Comparison of ENCODE assay signal across 22 cellular contexts in the genomic region with DNA sequence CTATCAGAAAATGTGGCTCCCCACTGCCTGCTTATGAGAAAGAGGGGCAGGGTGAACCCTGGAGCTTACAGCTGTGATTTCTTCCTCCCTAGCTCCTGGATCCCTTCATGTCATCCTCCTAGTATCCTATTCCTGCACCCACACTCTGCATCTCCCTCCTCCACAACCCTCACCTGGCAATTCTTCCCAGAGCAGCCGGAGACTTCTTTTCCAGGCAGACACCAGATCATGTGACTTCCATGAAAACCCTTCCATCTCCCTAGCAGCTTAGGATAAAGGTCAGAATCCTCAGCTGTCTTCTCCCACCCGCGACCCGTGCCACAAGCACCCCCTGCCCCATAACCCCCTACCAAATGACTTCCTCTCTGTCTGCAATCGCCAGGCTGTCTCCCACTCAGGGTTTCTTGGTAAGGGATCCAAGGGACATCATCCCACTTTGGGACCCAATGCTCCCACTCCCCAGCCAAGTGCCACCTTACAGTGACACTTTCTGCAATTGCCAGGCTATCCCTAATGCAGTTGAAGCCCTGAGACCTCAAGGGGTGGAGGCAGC.
"Had no signal": no experiment of that assay in that cellular context is flagged by ENCODE, and none has a peak within 500 bp of the region (broad histone marks: within the 10 kb centered on the region; RNA-seq: fewer than 3 reads in every experiment).

No MANE protein-coding gene starts in this region.

- H3K36me3 Mint-ChIP-seq: activated CD4-positive, alpha-beta memory T cell treated with anti-CD3 and anti-CD28 coated beads for 36 hours; activated naive CD4-positive, alpha-beta T cell treated with anti-CD3 and anti-CD28 coated beads, Interleukin-2, amount 10 ng/mL, durations not matched to agents 7 days and 5 days; activated naive CD8-positive, alpha-beta T cell treated with anti-CD3 and anti-CD28 coated beads for 36 hours; T-cell had no signal

- ATAC-seq: activated T-cell treated with anti-CD3 and anti-CD28 coated beads, Interleukin-2, amount 50 U/mL, for 72 hours; T-cell had no signal

- H3K27ac Mint-ChIP-seq: activated CD4-positive, alpha-beta memory T cell treated with anti-CD3 and anti-CD28 coated beads for 36 hours; activated CD4-positive, alpha-beta T cell treated with anti-CD3 and anti-CD28 coated beads, Interleukin-2, amount 10 ng/mL, durations not matched to agents 7 days and 5 days; activated naive CD4-positive, alpha-beta T cell treated with anti-CD3 and anti-CD28 coated beads, Interleukin-2, amount 10 ng/mL, durations not matched to agents 7 days and 5 days; activated naive CD8-positive, alpha-beta T cell treated with anti-CD3 and anti-CD28 coated beads for 36 hours; activated T-cell treated with anti-CD3 and anti-CD28 coated beads, Interleukin-2, amount 50 U/mL, for 72 hours; activated T-helper 2 cell treated with anti-CD3 and anti-CD28 coated beads, Interferon-gamma antibody, Interleukin-2, Interleukin-4, amounts not matched to agents 10 μg/mL and 5 μg/mL and 100 μg/mL, durations not matched to agents 14 hours and 24 hours and 36 hours; T-cell had no signal

- H3K9me3 Mint-ChIP-seq: activated CD4-positive, alpha-beta memory T cell treated with anti-CD3 and anti-CD28 coated beads for 36 hours; activated CD4-positive, alpha-beta T cell treated with anti-CD3 and anti-CD28 coated beads, Interleukin-2, amount 10 ng/mL, durations not matched to agents 7 days and 5 days; activated naive CD4-positive, alpha-beta T cell treated with anti-CD3 and anti-CD28 coated beads, Interleukin-2, amount 10 ng/mL, durations not matched to agents 7 days and 5 days; activated naive CD8-positive, alpha-beta T cell treated with anti-CD3 and anti-CD28 coated beads for 36 hours; activated T-cell treated with anti-CD3 and anti-CD28 coated beads, Interleukin-2, amount 50 U/mL, for 72 hours; activated T-helper 2 cell treated with anti-CD3 and anti-CD28 coated beads, Interferon-gamma antibody, Interleukin-2, Interleukin-4, amounts not matched to agents 10 μg/mL and 5 μg/mL and 100 μg/mL, durations not matched to agents 14 hours and 24 hours and 36 hours; T-cell had no signal

- H3K27me3 Mint-ChIP-seq: activated CD4-positive, alpha-beta memory T cell treated with anti-CD3 and anti-CD28 coated beads for 36 hours; activated CD4-positive, alpha-beta T cell treated with anti-CD3 and anti-CD28 coated beads, Interleukin-2, amount 10 ng/mL, durations not matched to agents 7 days and 5 days; activated naive CD4-positive, alpha-beta T cell treated with anti-CD3 and anti-CD28 coated beads, Interleukin-2, amount 10 ng/mL, durations not matched to agents 7 days and 5 days had no signal

- H3K4me1 Mint-ChIP-seq: activated CD4-positive, alpha-beta T cell treated with anti-CD3 and anti-CD28 coated beads, Interleukin-2, amount 10 ng/mL, durations not matched to agents 7 days and 5 days; activated naive CD4-positive, alpha-beta T cell treated with anti-CD3 and anti-CD28 coated beads, Interleukin-2, amount 10 ng/mL, durations not matched to agents 7 days and 5 days; activated naive CD8-positive, alpha-beta T cell treated with anti-CD3 and anti-CD28 coated beads for 36 hours; T-cell had no signal

- DNase-seq: activated CD4-positive, alpha-beta memory T cell treated with anti-CD3 and anti-CD28 coated beads for 36 hours; activated CD4-positive, alpha-beta T cell treated with anti-CD3 and anti-CD28 coated beads, Interleukin-2, amount 10 ng/mL, durations not matched to agents 7 days and 5 days; activated CD4-positive, CD25-positive, alpha-beta regulatory T cell; activated CD8-positive, alpha-beta memory T cell treated with anti-CD3 and anti-CD28 coated beads for 24 hours; activated gamma-delta T cell treated with Interleukin-2 at 50 U/mL for 16 hours; activated naive CD4-positive, alpha-beta T cell treated with anti-CD3 and anti-CD28 coated beads, Interleukin-2, amount 10 ng/mL, durations not matched to agents 7 days and 5 days; activated naive CD8-positive, alpha-beta T cell treated with anti-CD3 and anti-CD28 coated beads for 36 hours; activated T-cell treated with anti-CD3 and anti-CD28 coated beads, Interleukin-2, amount 50 U/mL, for 72 hours; Karpas-422; NCI-H1048; NCI-H146; NCI-H187 treated with DMSO at 0.1 percent for 48 hours; NCI-H2081 treated with DMSO at 0.1 percent for 48 hours; NCI-H2227 treated with DMSO at 0.1 percent for 48 hours; NCI-H446 treated with DMSO at 0.1 percent for 48 hours; NCI-H524 treated with DMSO at 0.1 percent for 48 hours; NCI-H82; SIG-M5; T-cell; T-helper 2 cell; T1000 had no signal

- H3K4me3 Mint-ChIP-seq: activated CD4-positive, alpha-beta memory T cell treated with anti-CD3 and anti-CD28 coated beads for 36 hours; activated CD4-positive, alpha-beta T cell treated with anti-CD3 and anti-CD28 coated beads, Interleukin-2, amount 10 ng/mL, durations not matched to agents 7 days and 5 days; activated naive CD4-positive, alpha-beta T cell treated with anti-CD3 and anti-CD28 coated beads, Interleukin-2, amount 10 ng/mL, durations not matched to agents 7 days and 5 days; activated naive CD8-positive, alpha-beta T cell treated with anti-CD3 and anti-CD28 coated beads for 36 hours; activated T-cell treated with anti-CD3 and anti-CD28 coated beads, Interleukin-2, amount 50 U/mL, for 72 hours; T-cell had no signal
